22 cellular contexts compared by ENCODE assay signal in the genomic region with DNA sequence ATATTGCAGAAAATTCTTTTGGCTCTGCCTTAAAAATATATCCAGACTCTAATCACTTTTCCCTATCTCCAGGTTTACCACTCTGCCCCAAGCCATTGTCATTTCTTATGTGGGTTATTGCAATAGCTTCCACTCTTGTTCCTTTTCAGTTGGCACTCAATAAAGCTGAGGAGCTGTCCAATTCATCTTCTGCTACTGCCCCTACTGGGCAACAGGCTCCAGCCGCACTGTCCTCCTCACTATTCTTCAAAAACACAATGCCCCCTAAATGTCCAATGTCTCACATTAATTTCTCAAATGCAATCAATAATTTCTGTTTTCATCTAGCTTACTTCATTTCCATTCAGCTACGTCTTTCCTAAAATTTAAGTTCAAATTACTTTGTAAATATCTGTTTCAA.
DNase-seq lines count a peak whose midpoint lies in the region; ATAC-seq, FAIRE-seq and TF ChIP-seq lines count a peak whose summit lies in the region.
"Had no signal": no experiment of that assay in that cellular context is flagged by ENCODE, and none has a peak within 500 bp of the region (broad histone marks: within the 10 kb centered on the region; RNA-seq: fewer than 3 reads in every experiment).

No MANE protein-coding gene starts in this region.

- H3K27ac ChIP-seq in keratinocyte (ENCODE audit: control insufficient read depth, insufficient read depth, low read length) (no peak overlapping the region), ovary (no peak overlapping the region)
- H3K27ac ChIP-seq: HL-60, neutrophil, right atrium auricular region, SJSA1, vagina had no signal

- H3K36me3 ChIP-seq in bronchial epithelial cell (ENCODE audit: control insufficient read depth, insufficient read depth, low read length) (no peaks in the 10 kb centered on the region), keratinocyte (ENCODE audit: control insufficient read depth in 2 of 2, extremely low read depth in 1 of 2, insufficient read depth in 2 of 2, low read length in 2 of 2) (no peaks in the 10 kb centered on the region), ovary (no peaks in the 10 kb centered on the region)
- H3K36me3 ChIP-seq: neutrophil, right atrium auricular region, SJSA1, vagina had no signal

- CTCF ChIA-PET in HEK293T (lab: Yijun Ruan, JAX), result interaction anchor here (0.6 kb wide), 1 partner anchor 1316 kb away, joined by 4 read pairs; no protein-coding TSS in a partner anchor

- no peaks in the 10 kb centered on the region for H3K4me1 ChIP-seq in keratinocyte (ENCODE audit: control insufficient read depth, extremely low read depth, insufficient read depth, low read length)
- H3K4me1 ChIP-seq in ovary (ENCODE audit: insufficient read depth), result no peaks in the 10 kb centered on the region
- H3K4me1 ChIP-seq: Caco-2, right atrium auricular region, SJSA1, vagina had no signal

- H2AFZ ChIP-seq in keratinocyte (ENCODE audit: control insufficient read depth, low read length), result no peak overlapping the region

- intact Hi-C loops in ovary (cut with DNase I), result no loop called here

- TF ChIP-seq EP300 in ovary (IDR thresholded peaks at IDR 0.05), result no peak

- no peak for ATAC-seq in GM21515 (IDR thresholded peaks at IDR 0.05; ENCODE audit: unreplicated experiment)
- ATAC-seq in GM19035 (IDR thresholded peaks at IDR 0.05; ENCODE audit: unreplicated experiment), result no peak
- ATAC-seq: left ventricle myocardium superior had no signal

- no peak overlapping the region for H3K9ac ChIP-seq in keratinocyte (ENCODE audit: control insufficient read depth, extremely low read depth, insufficient read depth, low read length)

- DNase-seq in AG09319 (ENCODE audit: extremely low read depth, low read depth) (no peak), HEK293T (ENCODE audit: extremely low spot score) (peak; percentile 6), bronchial epithelial cell (ENCODE audit: low read depth) (no peak), keratinocyte (ENCODE audit: low read depth, low spot score) (no peak), ovary (no peak), A172 (ENCODE audit: low spot score) (no peak)
- DNase-seq: activated CD4-positive, alpha-beta T cell treated with anti-CD3 and anti-CD28 coated beads for 1 hour; activated naive CD8-positive, alpha-beta T cell treated with anti-CD3 and anti-CD28 coated beads for 36 hours; Caco-2; caudate nucleus; glutamatergic neuron; left ventricle myocardium superior; NCI-H1930; NCI-H226 had no signal

- TF ChIP-seq POLR2A in ovary (IDR thresholded peaks at IDR 0.05), result no peak

- H3K27me3 ChIP-seq in bronchial epithelial cell (ENCODE audit: control insufficient read depth, insufficient read depth, low read length) (no peaks in the 10 kb centered on the region), keratinocyte (ENCODE audit: control insufficient read depth, extremely low read depth, insufficient read depth, low read length) (no peaks in the 10 kb centered on the region), ovary (no peaks in the 10 kb centered on the region)
- H3K27me3 ChIP-seq: neutrophil, right atrium auricular region, SJSA1, vagina had no signal

- POLR2A ChIA-PET in HEK293T (lab: Yijun Ruan, JAX), result no interaction called here

- H3K4me3 ChIP-seq in bronchial epithelial cell (ENCODE audit: low read depth, low read length) (no peak overlapping the region), keratinocyte (ENCODE audit: control insufficient read depth in 2 of 3, extremely low read depth in 1 of 3, insufficient read depth in 2 of 3, low read depth in 1 of 3, low read length in 3 of 3) (no peak overlapping the region), ovary (no peak overlapping the region)
- H3K4me3 ChIP-seq: right atrium auricular region, SJSA1, vagina had no signal

- no peaks in the 10 kb centered on the region for H3K79me2 ChIP-seq in keratinocyte (ENCODE audit: control insufficient read depth, insufficient read depth, low read length)

- H3K9me3 ChIP-seq in keratinocyte (ENCODE audit: control insufficient read depth, low read depth, low read length) (no peaks in the 10 kb centered on the region), ovary (no peaks in the 10 kb centered on the region)
- H3K9me3 ChIP-seq: Caco-2, neutrophil, right atrium auricular region, SJSA1, vagina had no signal

- dilution Hi-C loops in keratinocyte (cut with MboI; ENCODE audit: extremely low pct_ligation_motif_present, low sequenced_read_pairs), result no loop called here

- H3K9me1 ChIP-seq in keratinocyte (ENCODE audit: control insufficient read depth, extremely low read depth, insufficient read depth, low read length), result no peaks in the 10 kb centered on the region

- H3K4me2 ChIP-seq in keratinocyte (ENCODE audit: control insufficient read depth, extremely low read depth, insufficient read depth, low read depth, low read length), result no peak overlapping the region

- peak; percentile 5 for TF ChIP-seq CTCF in AG09319 (IDR thresholded peaks at IDR 0.05; ENCODE audit: low read depth, low read length)
- TF ChIP-seq CTCF in bronchial epithelial cell (IDR thresholded peaks at IDR 0.05; ENCODE audit: insufficient read depth, low read length, severe bottlenecking), result peak; percentile 13
- peak; percentile 12 to 29 (median 28) for TF ChIP-seq CTCF in keratinocyte (optimal IDR thresholded peaks at IDR 0.05 in 1 of 3, IDR thresholded peaks at IDR 0.05 in 1 of 3, conservative IDR thresholded peaks at IDR 0.05 in 1 of 3; ENCODE audit: extremely low read depth in 1 of 3, insufficient read depth in 2 of 3, low read length in 3 of 3)
- no peak for TF ChIP-seq CTCF in ovary (IDR thresholded peaks at IDR 0.05)

- no peaks in the 10 kb centered on the region for H4K20me1 ChIP-seq in keratinocyte (ENCODE audit: control insufficient read depth, extremely low read depth, insufficient read depth, low read length)

- FAIRE-seq in bronchial epithelial cell (lab: Jason Lieb, UNC), result no peak
- FAIRE-seq in keratinocyte (lab: Jason Lieb, UNC), result no peak
- FAIRE-seq: H54 had no signal

- 84 to 86% (median 84%) methylated on average over 2 of the region's 2 CpGs for WGBS in ovary, 3 donors

TF ChIP-seq in HEK293T, 16 proteins besides CTCF, POLR2A, EP300 and RAD21:
- TF ChIP-seq FOXM1 (IDR thresholded peaks at IDR 0.05; ENCODE audit: borderline replicate concordance) (no peak), ELF4 (IDR thresholded peaks at IDR 0.05) (no peak), SUZ12 (IDR thresholded peaks at IDR 0.05) (no peak), ARNT (IDR thresholded peaks at IDR 0.05) (no peak)
TF ChIP-seq in HEK293T: peak in this region for 0.

Comparison
In these comparisons a context has a peak if more than half of its experiments do, and no peak if none do; other contexts are left out.
1. CTCF ChIP-seq: peak in AG09319 (single experiment), bronchial epithelial cell (single experiment) and keratinocyte (3 of 3); none in ovary (0 of 3).